11 cellular contexts compared by ENCODE assay signal in the genomic region with DNA sequence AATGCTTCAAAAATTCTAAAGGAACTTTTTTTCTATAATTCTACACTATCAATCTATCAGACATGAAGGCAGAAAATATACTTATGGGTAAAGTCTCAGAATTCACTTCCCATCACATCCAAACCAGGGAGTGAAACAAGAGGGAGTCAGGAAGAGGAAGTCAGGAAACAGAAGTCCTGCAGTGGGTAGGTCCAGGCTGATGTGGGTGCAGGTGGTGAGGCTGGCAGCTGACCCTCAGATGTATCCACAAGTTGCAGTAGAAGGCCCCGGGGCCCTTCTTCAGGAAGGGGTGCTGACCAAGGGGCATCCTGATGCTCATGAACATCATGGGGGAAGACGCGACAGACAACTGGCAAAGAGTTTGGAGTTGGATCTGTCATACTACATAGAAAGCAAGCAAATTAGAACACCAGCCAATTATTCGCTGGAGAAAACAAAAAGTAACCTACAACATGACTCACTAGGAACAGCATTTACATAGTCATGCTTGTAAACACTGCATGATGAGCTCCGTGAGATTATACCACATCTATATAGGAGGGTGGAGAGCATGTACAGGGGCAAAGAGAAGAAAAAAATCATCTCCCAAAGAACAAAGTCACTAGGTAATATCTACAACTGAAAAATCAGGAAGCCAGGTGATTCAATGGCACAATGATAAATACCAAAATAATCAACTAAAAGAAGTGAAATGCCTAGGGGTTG. TPM values are rescaled to one million over a fixed set of nuclear protein-coding genes. Genes with fewer than 3 reads are reported as not detected.
A peak's percentile ranks its signal among the peaks of the same experiment; 100 is the strongest.
DNase-seq lines count a peak whose midpoint lies in the region; ATAC-seq and TF ChIP-seq lines count a peak whose summit lies in the region.
"Had no signal": no experiment of that assay in that cellular context is flagged by ENCODE, and none has a peak within 500 bp of the region (broad histone marks: within the 10 kb centered on the region; RNA-seq: fewer than 3 reads in every experiment).

No MANE protein-coding gene starts in this region.

- no peaks in the 10 kb centered on the region for H3K36me3 ChIP-seq in CD4-positive, alpha-beta memory T cell (ENCODE audit: insufficient read depth, low read length)
- H3K36me3 ChIP-seq in HUES6 (ENCODE audit: control insufficient read depth, insufficient read depth, low read length) (no peaks in the 10 kb centered on the region), Peyer's patch (no peaks in the 10 kb centered on the region)

- peaks cover 18% of the 10 kb centered on the region in 2 donors for H3K36me3 Mint-ChIP-seq in CD4-positive, alpha-beta memory T cell
- peaks cover 0 to 6% of the 10 kb centered on the region in 2 donors for H3K36me3 Mint-ChIP-seq in naive B cell

- H3K9me3 ChIP-seq in CD4-positive, alpha-beta memory T cell (ENCODE audit: control insufficient read depth in 1 of 2, low read length in 2 of 2), result no peaks in the 10 kb centered on the region
- H3K9me3 ChIP-seq in HUES6 (ENCODE audit: control insufficient read depth, insufficient read depth, low read depth, low read length) (no peaks in the 10 kb centered on the region), Peyer's patch (no peaks in the 10 kb centered on the region)

- peak overlapping the region in 5 of 7 donors; percentile 6 to 68 (median 36) for H3K27ac Mint-ChIP-seq in CD4-positive, alpha-beta memory T cell
- H3K27ac Mint-ChIP-seq in naive B cell, result peak overlapping the region in 5 of 6 donors; percentile 57 to 98 (median 84)

- in situ Hi-C loops in astrocyte of the cerebellum (cut with HindIII; ENCODE audit: low sequenced_read_pairs), result no loop called here

- no peak for DNase-seq in CD4-positive, alpha-beta memory T cell
- DNase-seq in astrocyte of the cerebellum (ENCODE audit: low read depth), result peak; percentile 29
- no peak for DNase-seq in naive B cell
- no peak for DNase-seq in Peyer's patch
- DNase-seq: cortex of kidney, NCI-H446 treated with DMSO at 0.1 percent for 48 hours had no signal

- H3K4me3 ChIP-seq in CD4-positive, alpha-beta memory T cell (ENCODE audit: low read length in 2 of 2), result no peak overlapping the region
- H3K4me3 ChIP-seq in HUES6 (ENCODE audit: low read depth, low read length), result 0 out of 2 replicates have a peak overlapping the region, but pooled peaks have one; percentile 7
- no peak overlapping the region for H3K4me3 ChIP-seq in astrocyte of the cerebellum (ENCODE audit: low read depth, low read length)
- H3K4me3 ChIP-seq in Peyer's patch, result no peak overlapping the region
- H3K4me3 ChIP-seq: SK-N-MC had no signal

- H3K4me3 Mint-ChIP-seq in CD4-positive, alpha-beta memory T cell, result peak overlapping the region in 5 of 8 donors; percentile 25 to 72 (median 42)
- peak overlapping the region in 6 of 8 donors; percentile 47 to 79 (median 73) for H3K4me3 Mint-ChIP-seq in naive B cell

- POLR2A ChIA-PET in CD4-positive, alpha-beta memory T cell (lab: Charles Lee; ENCODE audit: partially characterized antibody), result interaction anchor here (0.8 to 1.9 kb wide), 4 partner anchors 10 to 30 kb away, joined by 3 to 6 read pairs (median 4); no protein-coding TSS in a partner anchor

- peaks cover 0 to 1% (median 0%) of the 10 kb centered on the region in 8 donors for H3K9me3 Mint-ChIP-seq in CD4-positive, alpha-beta memory T cell
- H3K9me3 Mint-ChIP-seq in naive B cell, result no peaks in the 10 kb centered on the region

- CTCF ChIA-PET in CD4-positive, alpha-beta memory T cell (lab: Charles Lee; ENCODE audit: partially characterized antibody), result interaction anchor here (0.6 to 1.4 kb wide), 2 partner anchors 26 to 29 kb away, joined by 3 to 5 read pairs; no protein-coding TSS in a partner anchor

- peaks cover 80% of the 10 kb centered on the region for H3K4me1 ChIP-seq in CD4-positive, alpha-beta memory T cell (ENCODE audit: insufficient read depth, low read length)
- H3K4me1 ChIP-seq in HUES6 (ENCODE audit: control insufficient read depth, insufficient read depth, low read length) (peaks cover 39% of the 10 kb centered on the region), Peyer's patch (peaks cover 0 to 16% (median 2%) of the 10 kb centered on the region in 4 donors)

- no peak overlapping the region for H3K27ac ChIP-seq in CD4-positive, alpha-beta memory T cell (ENCODE audit: low read depth, low read length)
- no peak overlapping the region for H3K27ac ChIP-seq in HUES6 (ENCODE audit: low read depth, low read length)
- H3K27ac ChIP-seq in Peyer's patch, result no peak overlapping the region
- H3K27ac ChIP-seq: SK-N-MC had no signal

- TF ChIP-seq CTCF in astrocyte of the cerebellum (IDR thresholded peaks at IDR 0.05; ENCODE audit: low read depth, low read length, missing control alignments), result no peak
- TF ChIP-seq CTCF in Peyer's patch (IDR thresholded peaks at IDR 0.05), result no peak

- peaks cover 57 to 80% (median 64%) of the 10 kb centered on the region in 4 donors for H3K4me1 Mint-ChIP-seq in CD4-positive, alpha-beta memory T cell
- H3K4me1 Mint-ChIP-seq in naive B cell, result peaks cover 59 to 74% (median 71%) of the 10 kb centered on the region in 3 donors

- ATAC-seq in naive B cell (ENCODE audit: low read depth in 2 of 2) (no peak), HG02938 (IDR thresholded peaks at IDR 0.05; ENCODE audit: unreplicated experiment) (no peak), GM21786 (IDR thresholded peaks at IDR 0.05; ENCODE audit: unreplicated experiment) (no peak), GM21723 (IDR thresholded peaks at IDR 0.05; ENCODE audit: unreplicated experiment) (no peak)

- H3K27me3 Mint-ChIP-seq in CD4-positive, alpha-beta memory T cell, result no peaks in the 10 kb centered on the region
- H3K27me3 Mint-ChIP-seq in naive B cell, result no peaks in the 10 kb centered on the region

- no peak overlapping the region for H3K9ac ChIP-seq in HUES6 (ENCODE audit: low read length)

- no peaks in the 10 kb centered on the region for H3K27me3 ChIP-seq in CD4-positive, alpha-beta memory T cell (ENCODE audit: insufficient read depth, low read length)
- H3K27me3 ChIP-seq in HUES6 (ENCODE audit: control insufficient read depth, insufficient read depth, low read length) (no peaks in the 10 kb centered on the region), Peyer's patch (no peaks in the 10 kb centered on the region)

- intact Hi-C loops in CD4-positive, alpha-beta memory T cell (cut with micrococcal nuclease), result loop anchor here (10.0 kb wide), 2 partner anchors 45 to 855 kb away; partner anchors contain the start of gene C2orf49

- no peak for TF ChIP-seq POLR2A in Peyer's patch (IDR thresholded peaks at IDR 0.05)

RNA-seq across cellular contexts. Expression of gene UXS1, which starts 4.2 kb away (rescaled TPM):
- 100 to 1,000 TPM; 143 to 150 TPM for total RNA-seq in CD4-positive, alpha-beta memory T cell
- polyA plus RNA-seq in CD4-positive, alpha-beta memory T cell, result 10 to 100 TPM; 87.2 to 91.8 TPM
- 10 to 100 TPM; 26.8 to 61.0 (median 51.1) TPM for polyA plus RNA-seq in naive B cell (ENCODE audit: low read depth in 6 of 6)
- total RNA-seq in Peyer's patch, result 10 to 100 TPM; 20.4 to 44.6 (median 32.1) TPM
